ENCODE assay signal across 35 cellular contexts in genomic region chr2:162185833-162186232, GRCh38. TPM values are rescaled to one million over a fixed set of nuclear protein-coding genes. Genes with fewer than 3 reads are reported as not detected.
"Had no signal": no experiment of that assay in that cellular context is flagged by ENCODE, and none has a peak within 500 bp of the region (broad histone marks: within the 10 kb centered on the region; RNA-seq: fewer than 3 reads in every experiment).

No MANE protein-coding gene starts in this region.

- H3K27me3 Mint-ChIP-seq: activated naive CD4-positive, alpha-beta T cell treated with anti-CD3 and anti-CD28 coated beads, Interleukin-2, amount 10 ng/mL, durations not matched to agents 7 days and 5 days had no signal

- ATAC-seq: activated naive CD4-positive, alpha-beta T cell treated with anti-CD3 and anti-CD28 coated beads, Interleukin-2, amount 50 U/mL, for 72 hours; activated naive CD8-positive, alpha-beta T cell treated with anti-CD3 and anti-CD28 coated beads, Interleukin-2, amount 50 U/mL, for 24 hours; activated T-cell treated with anti-CD3 and anti-CD28 coated beads, Interleukin-2, amount 50 U/mL, for 4 hours; activated T-cell treated with anti-CD3 and anti-CD28 coated beads, Interleukin-2, amount 50 U/mL, for 72 hours; activated T-helper 17 cell treated with anti-CD3 and anti-CD28 coated beads, Interleukin-2, amount 50 U/mL, for 72 hours; body of pancreas had no signal

- H3K9me3 Mint-ChIP-seq: activated naive CD4-positive, alpha-beta T cell treated with anti-CD3 and anti-CD28 coated beads for 36 hours; activated naive CD4-positive, alpha-beta T cell treated with anti-CD3 and anti-CD28 coated beads, Interleukin-2, amount 10 ng/mL, durations not matched to agents 7 days and 5 days; activated naive CD4-positive, alpha-beta T cell treated with anti-CD3 and anti-CD28 coated beads, Interleukin-2, amount 50 U/mL, for 24 hours; activated naive CD4-positive, alpha-beta T cell treated with anti-CD3 and anti-CD28 coated beads, Interleukin-2, amount 50 U/mL, for 72 hours; activated naive CD8-positive, alpha-beta T cell treated with anti-CD3 and anti-CD28 coated beads for 36 hours; activated naive CD8-positive, alpha-beta T cell treated with anti-CD3 and anti-CD28 coated beads, Interleukin-2, amount 10 ng/mL, durations not matched to agents 7 days and 5 days; activated naive CD8-positive, alpha-beta T cell treated with anti-CD3 and anti-CD28 coated beads, Interleukin-2, amount 50 U/mL, for 24 hours; activated T-cell treated with anti-CD3 and anti-CD28 coated beads, Interleukin-2, amount 50 U/mL, for 24 hours; activated T-cell treated with anti-CD3 and anti-CD28 coated beads, Interleukin-2, amount 50 U/mL, for 4 hours; activated T-cell treated with anti-CD3 and anti-CD28 coated beads, Interleukin-2, amount 50 U/mL, for 72 hours; activated T-helper 1 cell treated with anti-CD3 and anti-CD28 coated beads, Interleukin-12 subunit alpha, Interleukin-12 subunit beta, Interleukin-2, Interleukin-4 antibody, amounts not matched to agents 30 ng/mL and 10 ng/mL and 1 ng/mL, durations not matched to agents 14 hours and 24 hours and 36 hours; activated T-helper 17 cell treated with anti-CD3 and anti-CD28 coated beads, Interleukin-2, amount 50 U/mL, for 72 hours; activated T-helper 2 cell treated with anti-CD3 and anti-CD28 coated beads, Interferon-gamma antibody, Interleukin-2, Interleukin-4, amounts not matched to agents 10 μg/mL and 5 μg/mL and 100 μg/mL, durations not matched to agents 14 hours and 24 hours and 36 hours; central memory CD8-positive, alpha-beta T cell had no signal

- H3K4me1 Mint-ChIP-seq: activated naive CD4-positive, alpha-beta T cell treated with anti-CD3 and anti-CD28 coated beads, Interleukin-2, amount 10 ng/mL, durations not matched to agents 7 days and 5 days; activated naive CD4-positive, alpha-beta T cell treated with anti-CD3 and anti-CD28 coated beads, Interleukin-2, amount 50 U/mL, for 24 hours; activated naive CD8-positive, alpha-beta T cell treated with anti-CD3 and anti-CD28 coated beads, Interleukin-2, amount 50 U/mL, for 24 hours; activated T-helper 17 cell treated with anti-CD3 and anti-CD28 coated beads, Interleukin-2, amount 50 U/mL, for 72 hours; central memory CD8-positive, alpha-beta T cell had no signal

- DNase-seq: activated effector memory CD4-positive, alpha-beta T cell treated with anti-CD3 and anti-CD28 coated beads, Interleukin-2, amount 50 U/mL, for 16 hours; activated effector memory CD4-positive, alpha-beta T cell treated with Interleukin-2 at 50 U/mL for 16 hours; activated gamma-delta T cell; activated gamma-delta T cell treated with Interleukin-2 at 50 U/mL for 16 hours; activated naive CD4-positive, alpha-beta T cell; activated naive CD4-positive, alpha-beta T cell treated with anti-CD3 and anti-CD28 coated beads for 36 hours; activated naive CD4-positive, alpha-beta T cell treated with anti-CD3 and anti-CD28 coated beads, Interleukin-2, amount 10 ng/mL, durations not matched to agents 7 days and 5 days; activated naive CD4-positive, alpha-beta T cell treated with anti-CD3 and anti-CD28 coated beads, Interleukin-2, amount 50 U/mL, for 16 hours; activated naive CD4-positive, alpha-beta T cell treated with Interleukin-2 at 50 U/mL for 16 hours; activated naive CD8-positive, alpha-beta T cell treated with anti-CD3 and anti-CD28 coated beads for 36 hours; activated naive CD8-positive, alpha-beta T cell treated with anti-CD3 and anti-CD28 coated beads, Interleukin-2, amount 10 ng/mL, durations not matched to agents 7 days and 5 days; activated naive CD8-positive, alpha-beta T cell treated with anti-CD3 and anti-CD28 coated beads, Interleukin-2, amount 50 U/mL, for 24 hours; activated T-cell treated with anti-CD3 and anti-CD28 coated beads, Interleukin-2, amount 50 U/mL, for 1 hour; activated T-cell treated with anti-CD3 and anti-CD28 coated beads, Interleukin-2, amount 50 U/mL, for 24 hours; activated T-cell treated with anti-CD3 and anti-CD28 coated beads, Interleukin-2, amount 50 U/mL, for 4 hours; activated T-cell treated with anti-CD3 and anti-CD28 coated beads, Interleukin-2, amount 50 U/mL, for 48 hours; activated T-cell treated with anti-CD3 and anti-CD28 coated beads, Interleukin-2, amount 50 U/mL, for 72 hours; adrenal gland; amniotic stem cell; amygdala; anterior cingulate cortex; aorta; body of pancreas; brain microvascular endothelial cell; caudate nucleus; central memory CD4-positive, alpha-beta T cell; cerebellar nuclear complex had no signal

- H3K27ac Mint-ChIP-seq: activated naive CD4-positive, alpha-beta T cell treated with anti-CD3 and anti-CD28 coated beads for 36 hours; activated naive CD4-positive, alpha-beta T cell treated with anti-CD3 and anti-CD28 coated beads, Interleukin-2, amount 10 ng/mL, durations not matched to agents 7 days and 5 days; activated naive CD4-positive, alpha-beta T cell treated with anti-CD3 and anti-CD28 coated beads, Interleukin-2, amount 50 U/mL, for 24 hours; activated naive CD4-positive, alpha-beta T cell treated with anti-CD3 and anti-CD28 coated beads, Interleukin-2, amount 50 U/mL, for 72 hours; activated naive CD8-positive, alpha-beta T cell; activated naive CD8-positive, alpha-beta T cell treated with anti-CD3 and anti-CD28 coated beads for 36 hours; activated naive CD8-positive, alpha-beta T cell treated with anti-CD3 and anti-CD28 coated beads, Interleukin-2, amount 10 ng/mL, durations not matched to agents 7 days and 5 days; activated naive CD8-positive, alpha-beta T cell treated with anti-CD3 and anti-CD28 coated beads, Interleukin-2, amount 50 U/mL, for 24 hours; activated T-cell treated with anti-CD3 and anti-CD28 coated beads, Interleukin-2, amount 50 U/mL, for 24 hours; activated T-cell treated with anti-CD3 and anti-CD28 coated beads, Interleukin-2, amount 50 U/mL, for 72 hours; activated T-helper 1 cell treated with anti-CD3 and anti-CD28 coated beads, Interleukin-12 subunit alpha, Interleukin-12 subunit beta, Interleukin-2, Interleukin-4 antibody, amounts not matched to agents 30 ng/mL and 10 ng/mL and 1 ng/mL, durations not matched to agents 14 hours and 24 hours and 36 hours; activated T-helper 17 cell treated with anti-CD3 and anti-CD28 coated beads, Interleukin-2, amount 50 U/mL, for 72 hours; activated T-helper 2 cell treated with anti-CD3 and anti-CD28 coated beads, Interferon-gamma antibody, Interleukin-2, Interleukin-4, amounts not matched to agents 10 μg/mL and 5 μg/mL and 100 μg/mL, durations not matched to agents 14 hours and 24 hours and 36 hours had no signal

- H3K36me3 Mint-ChIP-seq: activated naive CD4-positive, alpha-beta T cell treated with anti-CD3 and anti-CD28 coated beads, Interleukin-2, amount 10 ng/mL, durations not matched to agents 7 days and 5 days; activated naive CD4-positive, alpha-beta T cell treated with anti-CD3 and anti-CD28 coated beads, Interleukin-2, amount 50 U/mL, for 24 hours; activated naive CD4-positive, alpha-beta T cell treated with anti-CD3 and anti-CD28 coated beads, Interleukin-2, amount 50 U/mL, for 72 hours; activated naive CD8-positive, alpha-beta T cell; activated naive CD8-positive, alpha-beta T cell treated with anti-CD3 and anti-CD28 coated beads for 36 hours; activated naive CD8-positive, alpha-beta T cell treated with anti-CD3 and anti-CD28 coated beads, Interleukin-2, amount 10 ng/mL, durations not matched to agents 7 days and 5 days had no signal

- H3K4me3 Mint-ChIP-seq: activated naive CD4-positive, alpha-beta T cell treated with anti-CD3 and anti-CD28 coated beads for 36 hours; activated naive CD4-positive, alpha-beta T cell treated with anti-CD3 and anti-CD28 coated beads, Interleukin-2, amount 10 ng/mL, durations not matched to agents 7 days and 5 days; activated naive CD4-positive, alpha-beta T cell treated with anti-CD3 and anti-CD28 coated beads, Interleukin-2, amount 50 U/mL, for 24 hours; activated naive CD8-positive, alpha-beta T cell; activated naive CD8-positive, alpha-beta T cell treated with anti-CD3 and anti-CD28 coated beads for 36 hours; activated naive CD8-positive, alpha-beta T cell treated with anti-CD3 and anti-CD28 coated beads, Interleukin-2, amount 10 ng/mL, durations not matched to agents 7 days and 5 days; activated naive CD8-positive, alpha-beta T cell treated with anti-CD3 and anti-CD28 coated beads, Interleukin-2, amount 50 U/mL, for 24 hours; activated T-cell treated with anti-CD3 and anti-CD28 coated beads, Interleukin-2, amount 50 U/mL, for 24 hours; activated T-cell treated with anti-CD3 and anti-CD28 coated beads, Interleukin-2, amount 50 U/mL, for 4 hours; activated T-cell treated with anti-CD3 and anti-CD28 coated beads, Interleukin-2, amount 50 U/mL, for 72 hours; activated T-helper 1 cell treated with anti-CD3 and anti-CD28 coated beads, Interleukin-12 subunit alpha, Interleukin-12 subunit beta, Interleukin-2, Interleukin-4 antibody, amounts not matched to agents 30 ng/mL and 10 ng/mL and 1 ng/mL, durations not matched to agents 14 hours and 24 hours and 36 hours; activated T-helper 17 cell treated with anti-CD3 and anti-CD28 coated beads, Interleukin-2, amount 50 U/mL, for 72 hours; central memory CD8-positive, alpha-beta T cell had no signal

RNA-seq across cellular contexts. Expression of gene GCG, which starts 33.8 kb away (rescaled TPM):
- polyA plus RNA-seq: cardiac muscle cell had no signal

RNA-seq across cellular contexts. Expression of gene FAP, which starts 57.4 kb away (rescaled TPM):
- polyA plus RNA-seq: cardiac muscle cell had no signal
